1 cellular context compared by ENCODE assay signal in the genomic region with DNA sequence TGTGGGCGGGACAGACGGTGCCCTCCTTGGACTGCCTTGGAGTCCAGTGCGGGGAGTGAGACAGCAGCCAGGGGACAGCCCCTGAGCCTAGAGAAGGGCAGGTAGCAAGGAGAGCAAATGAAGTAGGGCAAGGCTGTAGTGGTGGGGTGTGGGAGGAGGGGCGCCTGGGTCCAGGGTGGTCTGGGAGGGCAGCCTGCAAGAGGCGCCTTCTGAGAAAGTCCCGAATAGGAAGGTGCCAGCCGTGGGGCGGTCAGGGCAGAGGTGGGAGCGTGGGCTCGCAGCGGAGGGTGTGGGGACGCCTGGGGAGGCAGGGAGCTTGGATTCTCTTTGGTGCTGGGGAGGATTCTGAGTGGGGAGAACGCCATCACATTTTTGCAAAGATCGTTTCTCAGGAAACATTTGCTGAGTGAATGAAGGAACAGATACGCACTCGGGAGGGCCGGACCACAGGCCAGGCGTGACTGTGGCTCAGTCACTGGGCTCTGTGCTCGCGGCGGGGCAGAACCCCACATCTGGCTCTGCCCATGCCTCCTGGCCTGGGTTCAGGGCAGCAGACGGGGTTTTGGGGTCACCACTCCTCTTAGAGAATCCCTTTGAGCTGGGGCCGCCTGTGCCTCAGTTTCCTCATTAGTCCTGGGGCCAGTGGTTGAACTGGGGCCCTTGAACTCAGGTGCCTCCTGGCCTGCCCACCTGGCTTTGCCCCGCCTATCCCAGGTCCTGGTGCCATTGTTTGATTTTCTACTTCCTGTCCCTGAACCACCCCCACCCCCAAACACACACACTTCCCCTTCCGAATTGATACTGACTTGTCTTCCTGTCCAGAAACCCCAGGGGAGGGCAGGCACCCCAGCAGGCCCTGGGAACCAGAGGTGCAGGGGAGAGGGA.
TF ChIP-seq lines count a peak whose summit lies in the region.

No MANE protein-coding gene starts in this region.

TF ChIP-seq in WTC11, 78 proteins besides CTCF, POLR2A, EP300 and RAD21 (continued from another document):
- no peak for TF ChIP-seq ATF2 (CRISPR knock-in tag; IDR thresholded peaks at IDR 0.05; ENCODE audit: borderline replicate concordance, low read depth)
- TF ChIP-seq JAZF1 (CRISPR knock-in tag; IDR thresholded peaks at IDR 0.05), result no peak
- TF ChIP-seq, protein P1, sequence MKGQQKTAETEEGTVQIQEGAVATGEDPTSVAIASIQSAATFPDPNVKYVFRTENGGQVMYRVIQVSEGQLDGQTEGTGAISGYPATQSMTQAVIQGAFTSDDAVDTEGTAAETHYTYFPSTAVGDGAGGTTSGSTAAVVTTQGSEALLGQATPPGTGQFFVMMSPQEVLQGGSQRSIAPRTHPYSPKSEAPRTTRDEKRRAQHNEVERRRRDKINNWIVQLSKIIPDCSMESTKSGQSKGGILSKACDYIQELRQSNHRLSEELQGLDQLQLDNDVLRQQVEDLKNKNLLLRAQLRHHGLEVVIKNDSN (CRISPR knock-in tag; IDR thresholded peaks at IDR 0.05), result no peak
- TF ChIP-seq, protein P2, sequence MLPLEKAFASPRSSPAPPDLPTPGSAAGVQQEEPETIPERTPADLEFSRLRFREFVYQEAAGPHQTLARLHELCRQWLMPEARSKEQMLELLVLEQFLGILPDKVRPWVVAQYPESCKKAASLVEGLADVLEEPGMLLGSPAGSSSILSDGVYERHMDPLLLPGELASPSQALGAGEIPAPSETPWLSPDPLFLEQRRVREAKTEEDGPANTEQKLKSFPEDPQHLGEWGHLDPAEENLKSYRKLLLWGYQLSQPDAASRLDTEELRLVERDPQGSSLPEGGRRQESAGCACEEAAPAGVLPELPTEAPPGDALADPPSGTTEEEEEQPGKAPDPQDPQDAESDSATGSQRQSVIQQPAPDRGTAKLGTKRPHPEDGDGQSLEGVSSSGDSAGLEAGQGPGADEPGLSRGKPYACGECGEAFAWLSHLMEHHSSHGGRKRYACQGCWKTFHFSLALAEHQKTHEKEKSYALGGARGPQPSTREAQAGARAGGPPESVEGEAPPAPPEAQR (CRISPR knock-in tag; IDR thresholded peaks at IDR 0.05), result no peak
- TF ChIP-seq, protein P3, sequence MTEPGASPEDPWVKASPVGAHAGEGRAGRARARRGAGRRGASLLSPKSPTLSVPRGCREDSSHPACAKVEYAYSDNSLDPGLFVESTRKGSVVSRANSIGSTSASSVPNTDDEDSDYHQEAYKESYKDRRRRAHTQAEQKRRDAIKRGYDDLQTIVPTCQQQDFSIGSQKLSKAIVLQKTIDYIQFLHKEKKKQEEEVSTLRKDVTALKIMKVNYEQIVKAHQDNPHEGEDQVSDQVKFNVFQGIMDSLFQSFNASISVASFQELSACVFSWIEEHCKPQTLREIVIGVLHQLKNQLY (CRISPR knock-in tag; IDR thresholded peaks at IDR 0.05), result no peak
- TF ChIP-seq TCF7 (CRISPR knock-in tag; IDR thresholded peaks at IDR 0.05; ENCODE audit: low read depth), result no peak
- no peak for TF ChIP-seq TEAD4 (CRISPR knock-in tag; IDR thresholded peaks at IDR 0.05)
- no peak for TF ChIP-seq MXD4 (CRISPR knock-in tag; IDR thresholded peaks at IDR 0.05; ENCODE audit: borderline replicate concordance)
